In genomic region chr2:211045025-211045424, GRCh38 we compare ENCODE assay signal across 18 cellular contexts.
"Had no signal": no experiment of that assay in that cellular context is flagged by ENCODE, and none has a peak within 500 bp of the region (broad histone marks: within the 10 kb centered on the region; RNA-seq: fewer than 3 reads in every experiment).

No MANE protein-coding gene starts in this region.

- FAIRE-seq: endometrium had no signal

- H3K4me3 ChIP-seq: breast epithelium, esophagus muscularis mucosa, spleen, tibial artery had no signal

- H3K36me3 ChIP-seq: breast epithelium, esophagus muscularis mucosa, spleen, tibial artery had no signal

- H3K27ac ChIP-seq: breast epithelium, esophagus muscularis mucosa, spleen, tibial artery had no signal

- H3K4me1 ChIP-seq: breast epithelium, esophagus muscularis mucosa, spleen, tibial artery had no signal

- H3K27me3 ChIP-seq: breast epithelium, esophagus muscularis mucosa, tibial artery had no signal

- H3K9me3 ChIP-seq: breast epithelium, esophagus muscularis mucosa, spleen, tibial artery had no signal

- DNase-seq: activated CD4-positive, alpha-beta T cell treated with anti-CD3 and anti-CD28 coated beads for 48 hours; activated CD8-positive, alpha-beta memory T cell treated with anti-CD3 and anti-CD28 coated beads, Interleukin-2, amount 50 U/mL, for 48 hours; activated CD8-positive, alpha-beta T cell treated with anti-CD3 and anti-CD28 coated beads, Interleukin-2, amount 10 ng/mL, durations not matched to agents 7 days and 5 days; activated naive CD4-positive, alpha-beta T cell; aorta; immature natural killer cell; left cardiac atrium; mammary epithelial cell; natural killer cell; nucleus accumbens; spleen; stimulated activated CD4-positive, alpha-beta T cell treated with anti-CD3 and anti-CD28 coated beads, Interleukin-1b, Interleukin-23, amount 100 ng/mL, for 48 hours; tibial artery had no signal

- ATAC-seq: activated CD8-positive, alpha-beta T cell treated with anti-CD3 and anti-CD28 coated beads, Interleukin-2, amount 10 ng/mL, durations not matched to agents 7 days and 5 days; left cardiac atrium; natural killer cell; sciatic nerve; WTC11 had no signal
